ENCODE assay signal across 28 cellular contexts in the genomic region with DNA sequence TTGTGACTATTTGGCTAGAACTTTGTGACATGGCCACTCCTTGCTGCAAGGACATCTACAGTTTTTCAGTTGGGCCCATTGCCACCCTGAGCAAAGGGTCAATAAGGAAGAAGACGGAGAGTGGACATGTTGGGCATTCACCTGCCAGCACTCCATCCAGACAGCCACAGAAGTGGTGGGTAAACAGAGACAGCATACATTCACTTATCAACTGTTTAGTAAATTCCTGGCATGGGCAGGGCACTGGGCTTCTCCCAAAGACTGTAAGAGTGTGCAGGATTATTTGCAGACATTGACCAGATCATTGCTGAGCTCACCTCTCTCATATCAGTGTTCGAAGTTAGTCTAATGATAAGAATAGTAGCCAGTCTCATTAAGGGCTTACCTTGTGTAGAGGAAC. TPM values are rescaled to one million over a fixed set of nuclear protein-coding genes. Genes with fewer than 3 reads are reported as not detected.
A peak's percentile ranks its signal among the peaks of the same experiment; 100 is the strongest.
DNase-seq lines count a peak whose midpoint lies in the region; ATAC-seq and TF ChIP-seq lines count a peak whose summit lies in the region.
"Had no signal": no experiment of that assay in that cellular context is flagged by ENCODE, and none has a peak within 500 bp of the region (broad histone marks: within the 10 kb centered on the region; RNA-seq: fewer than 3 reads in every experiment).

No MANE protein-coding gene starts in this region.

- TF ChIP-seq CTCF in mucosa of descending colon (IDR thresholded peaks at IDR 0.05) (no peak), upper lobe of right lung (IDR thresholded peaks at IDR 0.05) (no peak), testis (IDR thresholded peaks at IDR 0.05) (no peak)

- no peaks in the 10 kb centered on the region for H3K27me3 ChIP-seq in duodenal mucosa (ENCODE audit: control insufficient read depth in 1 of 2, insufficient read depth in 2 of 2, low read length in 2 of 2)
- H3K27me3 ChIP-seq in upper lobe of right lung = no peaks in the 10 kb centered on the region
- no peaks in the 10 kb centered on the region for H3K27me3 ChIP-seq in testis
- H3K27me3 ChIP-seq: breast epithelium, gastroesophageal sphincter, ovary, SJCRH30, tibial nerve had no signal

- peaks cover 0 to 5% of the 10 kb centered on the region in 2 donors for H3K9me3 ChIP-seq in duodenal mucosa (ENCODE audit: control insufficient read depth in 1 of 2, low read length in 2 of 2)
- H3K9me3 ChIP-seq in mucosa of descending colon = peaks cover 2% of the 10 kb centered on the region
- H3K9me3 ChIP-seq in upper lobe of right lung = peaks cover 6% of the 10 kb centered on the region
- no peaks in the 10 kb centered on the region for H3K9me3 ChIP-seq in testis

- no peak overlapping the region for H3K9ac ChIP-seq in duodenal mucosa (ENCODE audit: low read depth in 1 of 2, low read length in 2 of 2)

- H3K4me3 ChIP-seq in duodenal mucosa (ENCODE audit: low read depth in 1 of 2, low read length in 2 of 2) (peak overlapping the region; percentile 1 to 41), mucosa of descending colon (no peak overlapping the region), upper lobe of right lung (no peak overlapping the region), testis (no peak overlapping the region)
- H3K4me3 ChIP-seq: breast epithelium, gastroesophageal sphincter, ovary, SJCRH30, tibial nerve had no signal

- H3K27ac ChIP-seq in duodenal mucosa (ENCODE audit: low read depth, low read length) (no peak overlapping the region), upper lobe of right lung (no peak overlapping the region), testis (no peak overlapping the region)
- H3K27ac ChIP-seq: gastroesophageal sphincter, ovary, SJCRH30, WERI-Rb-1 had no signal

- intact Hi-C loops in mucosa of descending colon (cut with DNase I, micrococcal nuclease) = no loop called here
- intact Hi-C loops in upper lobe of right lung (cut with DNase I) = no loop called here
- intact Hi-C loops in testis (cut with DNase I; ENCODE audit: low total_unique reads) = no loop called here

- no peak for TF ChIP-seq POLR2A in testis (IDR thresholded peaks at IDR 0.05)

- DNase-seq in NCI-H226 (peak; percentile 54), mucosa of descending colon (peak in 2 of 3 donors; percentile 49 to 67), upper lobe of right lung (no peak), GM03348 (ENCODE audit: low spot score) (no peak), testis (no peak)
- DNase-seq: activated CD4-positive, alpha-beta T cell treated with anti-CD3 and anti-CD28 coated beads, Interleukin-2, amount 10 ng/mL, durations not matched to agents 7 days and 5 days; activated effector memory CD4-positive, alpha-beta T cell treated with Interleukin-2 at 50 U/mL for 16 hours; DND-41; effector CD8-positive, alpha-beta T cell; KG1; kidney glomerular epithelial cell; MM.1S; NCI-H2029; NCI-H774; ovary; SJCRH30; stimulated activated CD8-positive, alpha-beta memory T cell treated with anti-CD3 and anti-CD28 coated beads, Interleukin-4, amount 100 ng/mL, for 48 hours; WERI-Rb-1 had no signal

- H3K4me1 ChIP-seq in duodenal mucosa (ENCODE audit: control insufficient read depth in 1 of 2, insufficient read depth in 2 of 2, low read length in 2 of 2) (peaks cover 58 to 69% of the 10 kb centered on the region in 2 donors), mucosa of descending colon (ENCODE audit: low read depth) (peaks cover 63% of the 10 kb centered on the region), upper lobe of right lung (peaks cover 13% of the 10 kb centered on the region), testis (peaks cover 5% of the 10 kb centered on the region)

- ATAC-seq in mucosa of descending colon = peak; percentile 64
- ATAC-seq in upper lobe of right lung = peak; percentile 57
- no peak for ATAC-seq in HG02588 (IDR thresholded peaks at IDR 0.05; ENCODE audit: unreplicated experiment)
- ATAC-seq: activated naive CD4-positive, alpha-beta T cell treated with anti-CD3 and anti-CD28 coated beads, Interleukin-2, amount 50 U/mL, for 72 hours; gastroesophageal sphincter had no signal

- 83 to 91% methylated on average over 2 of the region's 2 CpGs for WGBS in testis, 2 donors

- H3K36me3 ChIP-seq in duodenal mucosa (ENCODE audit: control insufficient read depth in 1 of 2, insufficient read depth in 2 of 2, low read length in 2 of 2) (peaks cover 0 to 4% of the 10 kb centered on the region in 2 donors), mucosa of descending colon (ENCODE audit: low read depth) (no peaks in the 10 kb centered on the region), upper lobe of right lung (no peaks in the 10 kb centered on the region), testis (ENCODE audit: low read depth, missing control alignments) (no peaks in the 10 kb centered on the region)
- H3K36me3 ChIP-seq: breast epithelium, gastroesophageal sphincter, ovary had no signal

RNA-seq across cellular contexts. Expression of a gene that starts 29.2 kb away (rescaled TPM):
- total RNA-seq in mucosa of descending colon (100 to 1,000 TPM in 2 of 3 donors, 10 to 100 TPM in 1; 93.6 to 173 (median 144) TPM), upper lobe of right lung (66.3 TPM), testis (10 to 100 TPM; 43.7 to 47.6 TPM)
- polyA plus RNA-seq in testis (ENCODE audit: insufficient read depth, low read depth, low replicate concordance) = 21.1 TPM

RNA-seq across cellular contexts. Expression of a gene that starts 29.8 kb away (rescaled TPM):
- not detected for total RNA-seq in mucosa of descending colon
- not detected for total RNA-seq in upper lobe of right lung
- 10 to 100 TPM; 12.1 to 15.3 TPM for total RNA-seq in testis
- 22.0 TPM for polyA plus RNA-seq in testis (ENCODE audit: insufficient read depth, low read depth, low replicate concordance)
- total RNA-seq: activated CD4-positive, alpha-beta T cell treated with anti-CD3 and anti-CD28 coated beads, Interleukin-2, amount 10 ng/mL, durations not matched to agents 7 days and 5 days; activated CD8-positive, alpha-beta memory T cell treated with anti-CD3 and anti-CD28 coated beads for 36 hours; activated naive CD4-positive, alpha-beta T cell treated with anti-CD3 and anti-CD28 coated beads, Interleukin-2, amount 50 U/mL, for 72 hours; breast epithelium; gastroesophageal sphincter; HT1080; neural crest cell; ovary; SJCRH30; tibial nerve had no signal
- polyA plus RNA-seq: CD14-positive monocyte, ovary had no signal

Comparison
In these comparisons a context has a peak if more than half of its experiments do, and no peak if none do; other contexts are left out.
1. DNase-seq: peak in NCI-H226 (single experiment) and mucosa of descending colon (2 of 3); none in upper lobe of right lung (single experiment), GM03348 (single experiment) and testis (single experiment).
2. H3K4me3 ChIP-seq: peak in duodenal mucosa (2 of 2); none in mucosa of descending colon (single experiment), upper lobe of right lung (single experiment) and testis (0 of 2).
3. RNA of a gene that starts 29.8 kb away (total RNA-seq): 12.1 to 15.3 TPM in testis; not detected in mucosa of descending colon and not detected in upper lobe of right lung (single experiment); every median in the first group is over 10 times any median in the second.